Comparison of ENCODE assay signal across 11 cellular contexts in the genomic region with DNA sequence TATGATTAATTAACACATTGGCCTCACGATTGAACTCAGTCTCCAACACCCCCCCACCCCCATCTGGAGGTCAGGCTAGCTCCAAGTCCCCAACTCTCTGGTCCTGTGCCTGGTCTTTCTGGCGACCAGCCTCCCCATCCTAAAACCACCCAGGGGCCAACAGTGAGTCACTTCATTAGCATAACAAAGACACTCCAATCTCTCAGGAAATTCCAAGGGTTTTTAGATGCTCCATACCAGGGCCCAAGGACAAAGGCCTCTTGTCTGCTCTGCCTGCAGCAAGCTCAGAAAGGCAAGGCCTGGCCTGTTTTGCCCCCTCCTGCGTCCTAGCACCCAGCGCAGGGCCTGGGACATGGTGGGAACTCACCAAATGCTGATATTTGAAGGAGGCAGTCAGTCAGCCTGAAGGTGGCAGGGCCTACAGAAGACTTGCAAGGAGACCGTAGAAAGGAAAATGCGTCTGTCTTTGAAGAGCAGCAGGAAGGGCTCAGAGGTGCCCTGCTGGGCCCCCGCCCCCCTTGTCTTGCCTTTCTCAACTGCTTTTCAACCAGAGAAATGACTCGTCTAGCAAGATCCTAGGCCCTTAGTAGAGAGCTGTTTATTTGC.
DNase-seq lines count a peak whose midpoint lies in the region; ATAC-seq, FAIRE-seq and TF ChIP-seq lines count a peak whose summit lies in the region.
"Had no signal": no experiment of that assay in that cellular context is flagged by ENCODE, and none has a peak within 500 bp of the region (broad histone marks: within the 10 kb centered on the region; RNA-seq: fewer than 3 reads in every experiment).

No MANE protein-coding gene starts in this region.

- peak overlapping the region; percentile 21 for H3K4me3 Mint-ChIP-seq in astrocyte (ENCODE audit: unreplicated experiment)

- peak overlapping the region; percentile 5 for H2AFZ ChIP-seq in astrocyte (ENCODE audit: low read depth, low read length)

- H3K27me3 Mint-ChIP-seq in astrocyte (ENCODE audit: low read depth, unreplicated experiment) = peaks cover 3% of the 10 kb centered on the region

- peak overlapping the region; percentile 88 for H3K27ac Mint-ChIP-seq in astrocyte (ENCODE audit: unreplicated experiment)
- H3K27ac Mint-ChIP-seq: activated T-helper 2 cell treated with anti-CD3 and anti-CD28 coated beads, Interferon-gamma antibody, Interleukin-2, Interleukin-4, amounts not matched to agents 10 μg/mL and 5 μg/mL and 100 μg/mL, durations not matched to agents 14 hours and 24 hours and 36 hours had no signal

- H3K9me3 ChIP-seq in astrocyte (ENCODE audit: insufficient read depth, low read depth, low read length) = no peaks in the 10 kb centered on the region
- no peaks in the 10 kb centered on the region for H3K9me3 ChIP-seq in iPS DF 6.9 (ENCODE audit: control insufficient read depth, insufficient read depth, low read length)
- H3K9me3 ChIP-seq: SK-N-SH had no signal

- no CpG with 5 or more reads among the region's 8 CpGs for WGBS in iPS DF 6.9 (ENCODE audit: insufficient coverage, insufficient read length)

- peak; percentile 31 for DNase-seq in HCEC 1CT
- DNase-seq in astrocyte (ENCODE audit: low read depth) = peak; percentile 96
- peak; percentile 96 for DNase-seq in iPS DF 6.9 (ENCODE audit: low read depth, low spot score)
- DNase-seq in substantia nigra (lab: John Stamatoyannopoulos, UW) = peak in 19 of 49 donors; percentile 6 to 67 (median 35)
- DNase-seq in GM19238 (ENCODE audit: insufficient read length, low spot score) = no peak
- no peak for DNase-seq in stimulated activated naive CD4-positive, alpha-beta T cell treated with Interleukin-2 at 50 U/mL for 16 hours (lab: John Stamatoyannopoulos, UW)
- DNase-seq: NCI-H1436 treated with DMSO at 0.1 percent for 48 hours; SK-N-SH; stimulated activated CD4-positive, alpha-beta T cell treated with anti-CD3 and anti-CD28 coated beads, Interleukin-2, amount 100 ng/mL, for 48 hours had no signal

- TF ChIP-seq CTCF in astrocyte (IDR thresholded peaks at IDR 0.05; ENCODE audit: insufficient read depth, low read depth, low read length) = no peak

- H3K79me2 ChIP-seq in astrocyte (ENCODE audit: insufficient read depth, low read length) = no peaks in the 10 kb centered on the region

- H3K4me3 ChIP-seq in astrocyte (ENCODE audit: insufficient read depth, low read depth, low read length) (no peak overlapping the region), iPS DF 6.9 (ENCODE audit: low read length) (no peak overlapping the region)

- no peak for ATAC-seq in HG02973 (IDR thresholded peaks at IDR 0.05; ENCODE audit: unreplicated experiment)

- H3K27me3 ChIP-seq in astrocyte (ENCODE audit: insufficient read depth, low read length) (no peaks in the 10 kb centered on the region), iPS DF 6.9 (ENCODE audit: control insufficient read depth, insufficient read depth, low read length) (no peaks in the 10 kb centered on the region)

- H3K9ac ChIP-seq in astrocyte (ENCODE audit: low read length) = peak overlapping the region; percentile 74
- H3K9ac ChIP-seq: SK-N-SH had no signal

- H4K20me1 ChIP-seq in astrocyte (ENCODE audit: insufficient read depth, low read length) = no peaks in the 10 kb centered on the region

- H3K4me1 ChIP-seq in astrocyte (ENCODE audit: insufficient read depth, low read length) (peaks cover 43% of the 10 kb centered on the region), iPS DF 6.9 (ENCODE audit: control insufficient read depth, insufficient read depth, low read length) (peaks cover 19% of the 10 kb centered on the region)

- peak overlapping the region; percentile 84 for H3K27ac ChIP-seq in astrocyte (ENCODE audit: low read depth, low read length)
- H3K27ac ChIP-seq in iPS DF 6.9 (ENCODE audit: low read length) = peak overlapping the region; percentile 38
- H3K27ac ChIP-seq in substantia nigra (ENCODE audit: low read depth, low read length, poor library complexity, severe bottlenecking) = peak overlapping the region; percentile 1

- H3K9me3 Mint-ChIP-seq in astrocyte (ENCODE audit: unreplicated experiment) = no peaks in the 10 kb centered on the region
- H3K9me3 Mint-ChIP-seq: activated T-helper 2 cell treated with anti-CD3 and anti-CD28 coated beads, Interferon-gamma antibody, Interleukin-2, Interleukin-4, amounts not matched to agents 10 μg/mL and 5 μg/mL and 100 μg/mL, durations not matched to agents 14 hours and 24 hours and 36 hours had no signal

- FAIRE-seq in astrocyte (lab: Jason Lieb, UNC) = no peak

- H3K36me3 Mint-ChIP-seq in astrocyte (ENCODE audit: low read depth, unreplicated experiment) = no peaks in the 10 kb centered on the region

- H3K4me1 Mint-ChIP-seq in astrocyte (ENCODE audit: low read depth, unreplicated experiment) = peaks cover 28% of the 10 kb centered on the region

- H3K36me3 ChIP-seq in astrocyte (ENCODE audit: insufficient read depth, low read length) = no peaks in the 10 kb centered on the region
- no peaks in the 10 kb centered on the region for H3K36me3 ChIP-seq in iPS DF 6.9 (ENCODE audit: control insufficient read depth, insufficient read depth, low read length)

- peak overlapping the region; percentile 79 for H3K4me2 ChIP-seq in astrocyte (ENCODE audit: low read length)
- H3K4me2 ChIP-seq: SK-N-SH had no signal

Comparison
In these comparisons a context has a peak if more than half of its experiments do, and no peak if none do; other contexts are left out.
1. DNase-seq: peak in HCEC 1CT (single experiment), astrocyte (single experiment) and iPS DF 6.9 (single experiment); none in GM19238 (single experiment) and stimulated activated naive CD4-positive, alpha-beta T cell treated with Interleukin-2 at 50 U/mL for 16 hours (single experiment).
2. H3K27ac ChIP-seq: peak in every context shown above with its lines; median percentile 84 in astrocyte; 38 in iPS DF 6.9; 1 in substantia nigra.